ENCODE assay signal across 8 cellular contexts in genomic region chr17:50863221-50863843, GRCh38. TPM values are rescaled to one million over a fixed set of nuclear protein-coding genes. Genes with fewer than 3 reads are reported as not detected.
DNase-seq lines count a peak whose midpoint lies in the region; ATAC-seq and TF ChIP-seq lines count a peak whose summit lies in the region.

No MANE protein-coding gene starts in this region.

- peaks cover 31% of the 10 kb centered on the region for H3K36me3 ChIP-seq in lower lobe of right lung

- peaks cover 44% of the 10 kb centered on the region for H3K4me1 Mint-ChIP-seq in activated naive CD4-positive, alpha-beta T cell treated with anti-CD3 and anti-CD28 coated beads for 36 hours (ENCODE audit: low read depth)
- peaks cover 46% of the 10 kb centered on the region for H3K4me1 Mint-ChIP-seq in central memory CD8-positive, alpha-beta T cell

- peak; percentile 75 for DNase-seq in activated naive CD4-positive, alpha-beta T cell treated with anti-CD3 and anti-CD28 coated beads for 36 hours
- no peak for DNase-seq in activated naive CD4-positive, alpha-beta T cell treated with anti-CD3 and anti-CD28 coated beads, Interleukin-2, amount 50 U/mL, for 16 hours
- peak; percentile 65 for DNase-seq in OCI-M1 (lab: John Stamatoyannopoulos, UW)
- DNase-seq in central memory CD8-positive, alpha-beta T cell (ENCODE audit: low spot score in 2 of 2) = no peak
- no peak for DNase-seq in lower lobe of right lung
- DNase-seq in substantia nigra (lab: John Stamatoyannopoulos, UW) = peak in 42 of 49 donors; percentile 24 to 88 (median 65)
- DNase-seq in T1000 (lab: John Stamatoyannopoulos, UW) = no peak

- H3K4me3 ChIP-seq in lower lobe of right lung = peak overlapping the region; percentile 91

- H3K27ac ChIP-seq in lower lobe of right lung = peak overlapping the region; percentile 25
- H3K27ac ChIP-seq in substantia nigra (ENCODE audit: low read depth, low read length, poor library complexity, severe bottlenecking) = peak overlapping the region; percentile 49

- H3K36me3 Mint-ChIP-seq in activated naive CD4-positive, alpha-beta T cell treated with anti-CD3 and anti-CD28 coated beads for 36 hours (ENCODE audit: low read depth) = peaks cover 19% of the 10 kb centered on the region
- peaks cover 58% of the 10 kb centered on the region for H3K36me3 Mint-ChIP-seq in central memory CD8-positive, alpha-beta T cell (ENCODE audit: insufficient read depth)

- no peaks in the 10 kb centered on the region for H3K9me3 Mint-ChIP-seq in activated naive CD4-positive, alpha-beta T cell treated with anti-CD3 and anti-CD28 coated beads for 36 hours
- H3K9me3 Mint-ChIP-seq in central memory CD8-positive, alpha-beta T cell = no peaks in the 10 kb centered on the region

- H3K9me3 ChIP-seq in lower lobe of right lung = no peaks in the 10 kb centered on the region

- peak overlapping the region; percentile 23 for H3K4me3 Mint-ChIP-seq in activated naive CD4-positive, alpha-beta T cell treated with anti-CD3 and anti-CD28 coated beads for 36 hours
- peak overlapping the region; percentile 98 for H3K4me3 Mint-ChIP-seq in central memory CD8-positive, alpha-beta T cell

- intact Hi-C loops in activated naive CD4-positive, alpha-beta T cell treated with anti-CD3 and anti-CD28 coated beads for 36 hours (cut with micrococcal nuclease) = loop anchor here (1.0 kb wide), 1 partner anchor 87 kb away; no protein-coding TSS in a partner anchor
- intact Hi-C loops in lower lobe of right lung (cut with DNase I) = no loop called here

- ATAC-seq in central memory CD8-positive, alpha-beta T cell (replicated peaks; ENCODE audit: extremely low read depth, poor library complexity, severe bottlenecking) = no peak
- no peak for ATAC-seq in lower lobe of right lung
- ATAC-seq in GM19397 (IDR thresholded peaks at IDR 0.05; ENCODE audit: unreplicated experiment) = no peak

- H3K27ac Mint-ChIP-seq in activated naive CD4-positive, alpha-beta T cell treated with anti-CD3 and anti-CD28 coated beads for 36 hours = peak overlapping the region; percentile 96
- peak overlapping the region; percentile 94 for H3K27ac Mint-ChIP-seq in central memory CD8-positive, alpha-beta T cell (ENCODE audit: low read depth)

- CTCF ChIA-PET in activated naive CD4-positive, alpha-beta T cell treated with anti-CD3 and anti-CD28 coated beads for 36 hours (lab: Charles Lee) = interaction anchor here (0.7 to 4.6 kb wide), 9 partner anchors 11 to 102 kb away, joined by 3 to 43 read pairs (median 4); no protein-coding TSS in a partner anchor

- TF ChIP-seq CTCF in lower lobe of right lung (IDR thresholded peaks at IDR 0.05) = peak; percentile 53

- no peaks in the 10 kb centered on the region for H3K27me3 Mint-ChIP-seq in activated naive CD4-positive, alpha-beta T cell treated with anti-CD3 and anti-CD28 coated beads for 36 hours (ENCODE audit: low read depth)
- H3K27me3 Mint-ChIP-seq in central memory CD8-positive, alpha-beta T cell = no peaks in the 10 kb centered on the region

- no peaks in the 10 kb centered on the region for H3K27me3 ChIP-seq in lower lobe of right lung (ENCODE audit: low read depth)

- H3K4me1 ChIP-seq in lower lobe of right lung = peaks cover 36% of the 10 kb centered on the region

RNA-seq across cellular contexts. Expression of gene TOB1, which starts 2.8 kb away (rescaled TPM):
- total RNA-seq in activated naive CD4-positive, alpha-beta T cell treated with anti-CD3 and anti-CD28 coated beads for 36 hours = 10 to 100 TPM; 40.7 to 44.7 TPM
- total RNA-seq in lower lobe of right lung = 72.9 TPM

RNA-seq across cellular contexts. Expression of gene WFIKKN2, which starts 27.9 kb away (rescaled TPM):
- total RNA-seq in activated naive CD4-positive, alpha-beta T cell treated with anti-CD3 and anti-CD28 coated beads for 36 hours = not detected
- 0.35 TPM for total RNA-seq in lower lobe of right lung

Comparison
In these comparisons a context has a peak if more than half of its experiments do, and no peak if none do; other contexts are left out.
1. DNase-seq: peak in activated naive CD4-positive, alpha-beta T cell treated with anti-CD3 and anti-CD28 coated beads for 36 hours (single experiment), OCI-M1 (single experiment) and substantia nigra (42 of 49); none in activated naive CD4-positive, alpha-beta T cell treated with anti-CD3 and anti-CD28 coated beads, Interleukin-2, amount 50 U/mL, for 16 hours (single experiment), central memory CD8-positive, alpha-beta T cell (0 of 2), lower lobe of right lung (single experiment) and T1000 (single experiment).